In genomic region chr15:68593341-68593740, GRCh38 we compare ENCODE assay signal across 1 cellular context.
TF ChIP-seq lines count a peak whose summit lies in the region.

No MANE protein-coding gene starts in this region.

TF ChIP-seq in IMR-90, 13 proteins besides CTCF, POLR2A, EP300 and RAD21 (continued from another document):
- TF ChIP-seq MAZ (IDR thresholded peaks at IDR 0.05; ENCODE audit: borderline replicate concordance, low read depth, low read length) (no peak), RCOR1 (IDR thresholded peaks at IDR 0.05; ENCODE audit: insufficient replicate concordance, low read length) (no peak), SMC3 (IDR thresholded peaks at IDR 0.05; ENCODE audit: low read depth, low read length) (no peak), CHD1 (IDR thresholded peaks at IDR 0.05; ENCODE audit: low read depth, low read length) (no peak), NFE2L2 (IDR thresholded peaks at IDR 0.05; ENCODE audit: low read depth, low read length) (no peak), FOS (IDR thresholded peaks at IDR 0.05; ENCODE audit: low read depth, low read length) (no peak), MXI1 (IDR thresholded peaks at IDR 0.05; ENCODE audit: borderline replicate concordance, low read depth, low read length) (no peak), CEBPB (IDR thresholded peaks at IDR 0.05; ENCODE audit: low read depth, low read length) (no peak)
